10 cellular contexts compared by ENCODE assay signal in the genomic region with DNA sequence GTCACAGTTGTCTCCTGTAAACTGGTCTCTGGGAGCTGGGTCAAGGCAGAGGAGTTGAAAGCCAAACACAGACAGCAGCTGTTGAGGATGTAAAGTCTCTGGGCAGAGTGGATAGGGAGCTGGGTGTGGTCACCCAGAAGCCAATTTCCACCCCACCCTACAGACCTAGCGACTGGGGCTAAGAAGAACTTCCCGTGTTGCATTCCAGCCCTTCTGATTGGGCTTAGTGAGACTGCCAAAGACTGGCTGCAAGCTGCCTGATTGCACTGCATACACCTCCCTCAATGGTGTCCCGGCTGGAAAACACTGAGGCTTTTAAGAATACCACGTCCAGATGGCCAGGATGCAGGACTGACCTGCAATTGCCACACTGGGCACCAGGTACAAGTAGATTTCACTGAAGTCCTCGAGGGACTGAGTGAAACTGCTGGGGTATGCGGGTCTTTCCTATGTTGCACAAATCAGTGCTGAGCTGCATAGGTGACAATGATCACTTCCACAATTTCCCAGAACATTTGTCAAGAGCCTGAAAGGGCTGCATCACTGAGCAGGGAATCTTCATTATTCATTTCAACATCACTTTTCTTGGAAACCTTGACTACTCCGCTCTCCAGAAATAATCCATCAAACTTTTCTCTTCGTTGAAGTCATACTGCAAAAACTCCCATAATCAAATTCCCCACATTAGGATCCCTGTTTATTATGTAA. TPM values are rescaled to one million over a fixed set of nuclear protein-coding genes. Genes with fewer than 3 reads are reported as not detected.
A peak's percentile ranks its signal among the peaks of the same experiment; 100 is the strongest.
DNase-seq lines count a peak whose midpoint lies in the region; ATAC-seq and TF ChIP-seq lines count a peak whose summit lies in the region.
"Had no signal": no experiment of that assay in that cellular context is flagged by ENCODE, and none has a peak within 500 bp of the region (broad histone marks: within the 10 kb centered on the region; RNA-seq: fewer than 3 reads in every experiment).

No MANE protein-coding gene starts in this region.

- H3K4me1 ChIP-seq in right cardiac atrium (ENCODE audit: control insufficient read depth, insufficient read depth, low read length) (peaks cover 4% of the 10 kb centered on the region), suprapubic skin (peaks cover 59% of the 10 kb centered on the region)

- H3K27ac ChIP-seq in right cardiac atrium (ENCODE audit: low read length) (no peak overlapping the region), suprapubic skin (peak overlapping the region; percentile 15)
- H3K27ac ChIP-seq: thoracic aorta had no signal

- peak overlapping the region; percentile 21 for H3K4me3 Mint-ChIP-seq in activated naive CD4-positive, alpha-beta T cell treated with anti-CD3 and anti-CD28 coated beads, Interleukin-2, amount 10 ng/mL, durations not matched to agents 7 days and 5 days
- peak overlapping the region in 2 of 3 donors; percentile 29 to 79 for H3K4me3 Mint-ChIP-seq in T-cell
- no peak overlapping the region for H3K4me3 Mint-ChIP-seq in endothelial cell (ENCODE audit: unreplicated experiment)

- H3K36me3 ChIP-seq in suprapubic skin: no peaks in the 10 kb centered on the region
- H3K36me3 ChIP-seq: thoracic aorta had no signal

- DNase-seq in activated naive CD4-positive, alpha-beta T cell treated with anti-CD3 and anti-CD28 coated beads, Interleukin-2, amount 10 ng/mL, durations not matched to agents 7 days and 5 days: peak; percentile 26
- no peak for DNase-seq in activated naive CD4-positive, alpha-beta T cell (lab: John Stamatoyannopoulos, UW)
- DNase-seq in T-cell: no peak
- DNase-seq in right cardiac atrium: peak in 2 of 3 donors; percentile 58 to 67
- no peak for DNase-seq in suprapubic skin (ENCODE audit: low spot score in 2 of 2)
- no peak for DNase-seq in stimulated activated CD4-positive, alpha-beta T cell treated with anti-CD3 and anti-CD28 coated beads, Interleukin-2, amount 100 ng/mL, for 48 hours
- no peak for DNase-seq in medulla oblongata (ENCODE audit: extremely low spot score)
- no peak for DNase-seq in endothelial cell (ENCODE audit: low spot score)

- no peaks in the 10 kb centered on the region for H3K9me3 ChIP-seq in right cardiac atrium (ENCODE audit: control insufficient read depth, low read length)
- no peaks in the 10 kb centered on the region for H3K9me3 ChIP-seq in suprapubic skin
- H3K9me3 ChIP-seq: thoracic aorta had no signal

- no peak for TF ChIP-seq POLR2A in suprapubic skin (IDR thresholded peaks at IDR 0.05)

- no peak overlapping the region for H3K4me3 ChIP-seq in right cardiac atrium (ENCODE audit: low read length)
- no peak overlapping the region for H3K4me3 ChIP-seq in suprapubic skin
- H3K4me3 ChIP-seq: thoracic aorta had no signal

- POLR2A ChIA-PET in T-cell (lab: Charles Lee): interaction anchor here (0.6 to 2.4 kb wide), 3 partner anchors 21 to 103 kb away, joined by 3 to 14 read pairs (median 12); no protein-coding TSS in a partner anchor

- no peak for TF ChIP-seq EP300 in suprapubic skin (IDR thresholded peaks at IDR 0.05)

- H3K27me3 Mint-ChIP-seq in activated naive CD4-positive, alpha-beta T cell treated with anti-CD3 and anti-CD28 coated beads, Interleukin-2, amount 10 ng/mL, durations not matched to agents 7 days and 5 days: peaks cover 3% of the 10 kb centered on the region
- H3K27me3 Mint-ChIP-seq in T-cell (no peaks in the 10 kb centered on the region), endothelial cell (ENCODE audit: unreplicated experiment) (no peaks in the 10 kb centered on the region)
- H3K27me3 Mint-ChIP-seq: brain had no signal

- WGBS in right cardiac atrium: 36% methylated on average over 8 of the region's 8 CpGs
- WGBS in suprapubic skin: 36% methylated on average over 7 of the region's 8 CpGs

- peaks cover 80% of the 10 kb centered on the region for H3K4me1 Mint-ChIP-seq in activated naive CD4-positive, alpha-beta T cell treated with anti-CD3 and anti-CD28 coated beads, Interleukin-2, amount 10 ng/mL, durations not matched to agents 7 days and 5 days
- H3K4me1 Mint-ChIP-seq in T-cell (peaks cover 75 to 87% (median 78%) of the 10 kb centered on the region in 3 donors), endothelial cell (ENCODE audit: unreplicated experiment) (peaks cover 23% of the 10 kb centered on the region)

- H3K9me3 Mint-ChIP-seq in activated naive CD4-positive, alpha-beta T cell treated with anti-CD3 and anti-CD28 coated beads, Interleukin-2, amount 10 ng/mL, durations not matched to agents 7 days and 5 days: peaks cover 12% of the 10 kb centered on the region
- peaks cover 0 to 4% (median 0%) of the 10 kb centered on the region in 3 donors for H3K9me3 Mint-ChIP-seq in T-cell
- H3K9me3 Mint-ChIP-seq in endothelial cell (ENCODE audit: unreplicated experiment): no peaks in the 10 kb centered on the region

- no peaks in the 10 kb centered on the region for H3K27me3 ChIP-seq in right cardiac atrium (ENCODE audit: control insufficient read depth, insufficient read depth)
- no peaks in the 10 kb centered on the region for H3K27me3 ChIP-seq in suprapubic skin

- no peak for ATAC-seq in T-cell (replicated peaks in 1 of 4)
- peak; percentile 88 to 97 for ATAC-seq in right cardiac atrium

- intact Hi-C loops in right cardiac atrium (cut with DNase I): no loop called here

- no peak for TF ChIP-seq CTCF in suprapubic skin (IDR thresholded peaks at IDR 0.05)
- no peak for TF ChIP-seq CTCF in endothelial cell (IDR thresholded peaks at IDR 0.05; ENCODE audit: unreplicated experiment)

- CTCF ChIA-PET in activated naive CD4-positive, alpha-beta T cell treated with anti-CD3 and anti-CD28 coated beads, Interleukin-2, amount 10 ng/mL, durations not matched to agents 7 days and 5 days (lab: Charles Lee): interaction anchor here (0.6 to 3.2 kb wide), 6 partner anchors 11 to 70 kb away, joined by 3 to 18 read pairs (median 3); no protein-coding TSS in a partner anchor
- CTCF ChIA-PET in T-cell (lab: Charles Lee): interaction anchor here (0.6 to 2.7 kb wide), 5 partner anchors 15 to 46 kb away, joined by 3 to 12 read pairs (median 3); no protein-coding TSS in a partner anchor

- peaks cover 17% of the 10 kb centered on the region for H3K36me3 Mint-ChIP-seq in activated naive CD4-positive, alpha-beta T cell treated with anti-CD3 and anti-CD28 coated beads, Interleukin-2, amount 10 ng/mL, durations not matched to agents 7 days and 5 days
- H3K36me3 Mint-ChIP-seq in T-cell (no peaks in the 10 kb centered on the region), endothelial cell (ENCODE audit: low read depth, unreplicated experiment) (no peaks in the 10 kb centered on the region)
- H3K36me3 Mint-ChIP-seq: brain had no signal

- H3K27ac Mint-ChIP-seq in activated naive CD4-positive, alpha-beta T cell treated with anti-CD3 and anti-CD28 coated beads, Interleukin-2, amount 10 ng/mL, durations not matched to agents 7 days and 5 days: peak overlapping the region; percentile 96
- peak overlapping the region; percentile 99 for H3K27ac Mint-ChIP-seq in T-cell
- H3K27ac Mint-ChIP-seq in endothelial cell (ENCODE audit: unreplicated experiment): no peak overlapping the region

RNA-seq across cellular contexts. Expression of a gene that starts 43.1 kb away (rescaled TPM):
- 100 to 1,000 TPM; 101 to 223 (median 123) TPM for total RNA-seq in T-cell
- total RNA-seq in right cardiac atrium: 10 to 100 TPM in 1 of 4 donors, 1 to 10 TPM in 3; 7.2 to 13.8 (median 8.8) TPM
- 3.8 TPM for polyA plus RNA-seq in right cardiac atrium
- total RNA-seq in suprapubic skin: 10 to 100 TPM; 38.9 to 67.1 (median 43.3) TPM
- 49.7 TPM for total RNA-seq in endothelial cell (ENCODE audit: unreplicated experiment)

Comparison
In these comparisons a context has a peak if more than half of its experiments do, and no peak if none do; other contexts are left out.
1. DNase-seq: peak in activated naive CD4-positive, alpha-beta T cell treated with anti-CD3 and anti-CD28 coated beads, Interleukin-2, amount 10 ng/mL, durations not matched to agents 7 days and 5 days (single experiment) and right cardiac atrium (2 of 3); none in activated naive CD4-positive, alpha-beta T cell (0 of 4), T-cell (0 of 34), suprapubic skin (0 of 2), stimulated activated CD4-positive, alpha-beta T cell treated with anti-CD3 and anti-CD28 coated beads, Interleukin-2, amount 100 ng/mL, for 48 hours (0 of 2), medulla oblongata (single experiment) and endothelial cell (single experiment).
2. ATAC-seq: peak in right cardiac atrium (2 of 2); none in T-cell (0 of 4).